In the genomic region with DNA sequence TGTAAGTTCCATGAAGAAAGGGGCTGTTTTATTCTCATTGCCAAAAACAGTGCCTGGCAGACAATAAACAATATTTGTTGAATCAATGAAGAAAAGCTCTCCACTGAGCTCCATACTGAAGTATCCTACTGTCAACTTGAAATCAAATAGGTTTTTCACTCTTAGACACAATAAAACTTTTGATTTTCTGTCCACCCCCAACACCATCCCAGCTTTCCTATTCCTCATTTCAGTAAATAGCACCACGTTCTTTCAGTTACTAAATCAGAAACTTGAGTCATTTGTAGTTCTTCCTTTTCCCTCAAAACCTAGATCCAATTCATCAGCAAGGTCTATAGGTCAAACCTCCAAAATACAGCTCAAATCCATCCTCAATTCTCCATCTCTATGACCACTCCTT, we compare ENCODE assay signal across 17 cellular contexts.
A peak's percentile ranks its signal among the peaks of the same experiment; 100 is the strongest.
DNase-seq lines count a peak whose midpoint lies in the region; ATAC-seq and TF ChIP-seq lines count a peak whose summit lies in the region.
"Had no signal": no experiment of that assay in that cellular context is flagged by ENCODE, and none has a peak within 500 bp of the region (broad histone marks: within the 10 kb centered on the region; RNA-seq: fewer than 3 reads in every experiment).

No MANE protein-coding gene starts in this region.

- intact Hi-C loops in natural killer cell (cut with micrococcal nuclease) = no loop called here

- no peak for ATAC-seq in natural killer cell treated with Interleukin-12 subunit alpha and Interleukin-12 subunit beta and Interleukin-15 and Interleukin-18, amount 100 ng/mL, for 72 hours
- no peak for ATAC-seq in natural killer cell
- ATAC-seq in activated T-helper 17 cell treated with anti-CD3 and anti-CD28 coated beads, Interleukin-2, amount 50 U/mL, for 72 hours (replicated peaks) = peak; percentile 74
- ATAC-seq: CD8-positive, alpha-beta T cell had no signal

- H3K4me3 Mint-ChIP-seq in activated T-cell treated with anti-CD3 and anti-CD28 coated beads, Interleukin-2, amount 50 U/mL, for 24 hours = no peak overlapping the region
- H3K4me3 Mint-ChIP-seq in natural killer cell treated with Interleukin-12 subunit alpha and Interleukin-12 subunit beta and Interleukin-15 and Interleukin-18, amount 100 ng/mL, for 72 hours = peak overlapping the region; percentile 38
- H3K4me3 Mint-ChIP-seq in natural killer cell = no peak overlapping the region
- H3K4me3 Mint-ChIP-seq in activated T-helper 17 cell treated with anti-CD3 and anti-CD28 coated beads, Interleukin-2, amount 50 U/mL, for 72 hours = no peak overlapping the region
- H3K4me3 Mint-ChIP-seq: CD14-positive monocyte; CD4-positive, alpha-beta T cell; CD8-positive, alpha-beta T cell had no signal

- DNase-seq in activated T-cell treated with anti-CD3 and anti-CD28 coated beads, Interleukin-2, amount 50 U/mL, for 24 hours = no peak
- DNase-seq in activated T-cell treated with anti-CD3 and anti-CD28 coated beads, Interleukin-2, amount 50 U/mL, for 48 hours = no peak
- no peak for DNase-seq in natural killer cell treated with Interleukin-12 subunit alpha and Interleukin-12 subunit beta and Interleukin-15 and Interleukin-18, amount 100 ng/mL, for 72 hours (ENCODE audit: low spot score)
- DNase-seq in natural killer cell = no peak
- DNase-seq in GM20000 (ENCODE audit: low spot score) = no peak
- DNase-seq: 8988T; ACHN; BE2C; C1 segment of cervical spinal cord; Caco-2; Calu3; CD4-positive, alpha-beta T cell; CD8-positive, alpha-beta T cell; DMS79 treated with DMSO at 0.1 percent for 48 hours; GF-D8 had no signal

- peaks cover 15% of the 10 kb centered on the region for H3K36me3 Mint-ChIP-seq in activated T-cell treated with anti-CD3 and anti-CD28 coated beads, Interleukin-2, amount 50 U/mL, for 24 hours (ENCODE audit: low read depth)
- peaks cover 4% of the 10 kb centered on the region for H3K36me3 Mint-ChIP-seq in natural killer cell treated with Interleukin-12 subunit alpha and Interleukin-12 subunit beta and Interleukin-15 and Interleukin-18, amount 100 ng/mL, for 72 hours
- H3K36me3 Mint-ChIP-seq in natural killer cell = no peaks in the 10 kb centered on the region
- peaks cover 6% of the 10 kb centered on the region for H3K36me3 Mint-ChIP-seq in activated T-helper 17 cell treated with anti-CD3 and anti-CD28 coated beads, Interleukin-2, amount 50 U/mL, for 72 hours (ENCODE audit: low read depth)

- H3K9me3 Mint-ChIP-seq in activated T-cell treated with anti-CD3 and anti-CD28 coated beads, Interleukin-2, amount 50 U/mL, for 24 hours = no peaks in the 10 kb centered on the region
- peaks cover 4% of the 10 kb centered on the region for H3K9me3 Mint-ChIP-seq in natural killer cell treated with Interleukin-12 subunit alpha and Interleukin-12 subunit beta and Interleukin-15 and Interleukin-18, amount 100 ng/mL, for 72 hours
- H3K9me3 Mint-ChIP-seq in natural killer cell = no peaks in the 10 kb centered on the region
- H3K9me3 Mint-ChIP-seq in activated T-helper 17 cell treated with anti-CD3 and anti-CD28 coated beads, Interleukin-2, amount 50 U/mL, for 72 hours = no peaks in the 10 kb centered on the region
- H3K9me3 Mint-ChIP-seq: CD14-positive monocyte; CD4-positive, alpha-beta T cell; CD8-positive, alpha-beta T cell had no signal

- no peaks in the 10 kb centered on the region for H3K27me3 Mint-ChIP-seq in activated T-cell treated with anti-CD3 and anti-CD28 coated beads, Interleukin-2, amount 50 U/mL, for 24 hours
- H3K27me3 Mint-ChIP-seq in natural killer cell treated with Interleukin-12 subunit alpha and Interleukin-12 subunit beta and Interleukin-15 and Interleukin-18, amount 100 ng/mL, for 72 hours = no peaks in the 10 kb centered on the region
- H3K27me3 Mint-ChIP-seq in natural killer cell (ENCODE audit: low read depth in 2 of 2) = no peaks in the 10 kb centered on the region
- H3K27me3 Mint-ChIP-seq in activated T-helper 17 cell treated with anti-CD3 and anti-CD28 coated beads, Interleukin-2, amount 50 U/mL, for 72 hours = no peaks in the 10 kb centered on the region
- H3K27me3 Mint-ChIP-seq: CD4-positive, alpha-beta T cell had no signal

- H3K4me1 Mint-ChIP-seq in activated T-cell treated with anti-CD3 and anti-CD28 coated beads, Interleukin-2, amount 50 U/mL, for 24 hours (ENCODE audit: low read depth) = peaks cover 12% of the 10 kb centered on the region
- H3K4me1 Mint-ChIP-seq in natural killer cell treated with Interleukin-12 subunit alpha and Interleukin-12 subunit beta and Interleukin-15 and Interleukin-18, amount 100 ng/mL, for 72 hours (ENCODE audit: low read depth in 2 of 2) = peaks cover 15 to 18% of the 10 kb centered on the region in 2 donors
- H3K4me1 Mint-ChIP-seq in natural killer cell = peaks cover 7 to 13% of the 10 kb centered on the region in 2 donors
- peaks cover 9% of the 10 kb centered on the region for H3K4me1 Mint-ChIP-seq in activated T-helper 17 cell treated with anti-CD3 and anti-CD28 coated beads, Interleukin-2, amount 50 U/mL, for 72 hours
- H3K4me1 Mint-ChIP-seq: CD14-positive monocyte had no signal

- peak overlapping the region; percentile 9 for H3K27ac Mint-ChIP-seq in activated T-cell treated with anti-CD3 and anti-CD28 coated beads, Interleukin-2, amount 50 U/mL, for 24 hours
- peak overlapping the region; percentile 4 to 14 for H3K27ac Mint-ChIP-seq in natural killer cell treated with Interleukin-12 subunit alpha and Interleukin-12 subunit beta and Interleukin-15 and Interleukin-18, amount 100 ng/mL, for 72 hours
- no peak overlapping the region for H3K27ac Mint-ChIP-seq in natural killer cell
- no peak overlapping the region for H3K27ac Mint-ChIP-seq in activated T-helper 17 cell treated with anti-CD3 and anti-CD28 coated beads, Interleukin-2, amount 50 U/mL, for 72 hours
- H3K27ac Mint-ChIP-seq: CD4-positive, alpha-beta T cell; CD8-positive, alpha-beta T cell had no signal

- TF ChIP-seq CTCF in natural killer cell (IDR thresholded peaks at IDR 0.05) = no peak
- TF ChIP-seq CTCF in GM20000 (IDR thresholded peaks at IDR 0.05; ENCODE audit: extremely low read depth, missing control alignments) = no peak

Comparison
In these comparisons a context has a peak if more than half of its experiments do, and no peak if none do; other contexts are left out.
1. H3K27ac Mint-ChIP-seq: peak in activated T-cell treated with anti-CD3 and anti-CD28 coated beads, Interleukin-2, amount 50 U/mL, for 24 hours (single experiment) and natural killer cell treated with Interleukin-12 subunit alpha and Interleukin-12 subunit beta and Interleukin-15 and Interleukin-18, amount 100 ng/mL, for 72 hours (2 of 2); none in natural killer cell (0 of 2) and activated T-helper 17 cell treated with anti-CD3 and anti-CD28 coated beads, Interleukin-2, amount 50 U/mL, for 72 hours (single experiment).